Comparison of ENCODE assay signal across 1 cellular context in genomic region chr6:93751969-93752368, GRCh38.
TF ChIP-seq lines count a peak whose summit lies in the region.

No MANE protein-coding gene starts in this region.

TF ChIP-seq in GM23338, 12 proteins besides CTCF, POLR2A, EP300 and RAD21:
- TF ChIP-seq, protein P1, sequence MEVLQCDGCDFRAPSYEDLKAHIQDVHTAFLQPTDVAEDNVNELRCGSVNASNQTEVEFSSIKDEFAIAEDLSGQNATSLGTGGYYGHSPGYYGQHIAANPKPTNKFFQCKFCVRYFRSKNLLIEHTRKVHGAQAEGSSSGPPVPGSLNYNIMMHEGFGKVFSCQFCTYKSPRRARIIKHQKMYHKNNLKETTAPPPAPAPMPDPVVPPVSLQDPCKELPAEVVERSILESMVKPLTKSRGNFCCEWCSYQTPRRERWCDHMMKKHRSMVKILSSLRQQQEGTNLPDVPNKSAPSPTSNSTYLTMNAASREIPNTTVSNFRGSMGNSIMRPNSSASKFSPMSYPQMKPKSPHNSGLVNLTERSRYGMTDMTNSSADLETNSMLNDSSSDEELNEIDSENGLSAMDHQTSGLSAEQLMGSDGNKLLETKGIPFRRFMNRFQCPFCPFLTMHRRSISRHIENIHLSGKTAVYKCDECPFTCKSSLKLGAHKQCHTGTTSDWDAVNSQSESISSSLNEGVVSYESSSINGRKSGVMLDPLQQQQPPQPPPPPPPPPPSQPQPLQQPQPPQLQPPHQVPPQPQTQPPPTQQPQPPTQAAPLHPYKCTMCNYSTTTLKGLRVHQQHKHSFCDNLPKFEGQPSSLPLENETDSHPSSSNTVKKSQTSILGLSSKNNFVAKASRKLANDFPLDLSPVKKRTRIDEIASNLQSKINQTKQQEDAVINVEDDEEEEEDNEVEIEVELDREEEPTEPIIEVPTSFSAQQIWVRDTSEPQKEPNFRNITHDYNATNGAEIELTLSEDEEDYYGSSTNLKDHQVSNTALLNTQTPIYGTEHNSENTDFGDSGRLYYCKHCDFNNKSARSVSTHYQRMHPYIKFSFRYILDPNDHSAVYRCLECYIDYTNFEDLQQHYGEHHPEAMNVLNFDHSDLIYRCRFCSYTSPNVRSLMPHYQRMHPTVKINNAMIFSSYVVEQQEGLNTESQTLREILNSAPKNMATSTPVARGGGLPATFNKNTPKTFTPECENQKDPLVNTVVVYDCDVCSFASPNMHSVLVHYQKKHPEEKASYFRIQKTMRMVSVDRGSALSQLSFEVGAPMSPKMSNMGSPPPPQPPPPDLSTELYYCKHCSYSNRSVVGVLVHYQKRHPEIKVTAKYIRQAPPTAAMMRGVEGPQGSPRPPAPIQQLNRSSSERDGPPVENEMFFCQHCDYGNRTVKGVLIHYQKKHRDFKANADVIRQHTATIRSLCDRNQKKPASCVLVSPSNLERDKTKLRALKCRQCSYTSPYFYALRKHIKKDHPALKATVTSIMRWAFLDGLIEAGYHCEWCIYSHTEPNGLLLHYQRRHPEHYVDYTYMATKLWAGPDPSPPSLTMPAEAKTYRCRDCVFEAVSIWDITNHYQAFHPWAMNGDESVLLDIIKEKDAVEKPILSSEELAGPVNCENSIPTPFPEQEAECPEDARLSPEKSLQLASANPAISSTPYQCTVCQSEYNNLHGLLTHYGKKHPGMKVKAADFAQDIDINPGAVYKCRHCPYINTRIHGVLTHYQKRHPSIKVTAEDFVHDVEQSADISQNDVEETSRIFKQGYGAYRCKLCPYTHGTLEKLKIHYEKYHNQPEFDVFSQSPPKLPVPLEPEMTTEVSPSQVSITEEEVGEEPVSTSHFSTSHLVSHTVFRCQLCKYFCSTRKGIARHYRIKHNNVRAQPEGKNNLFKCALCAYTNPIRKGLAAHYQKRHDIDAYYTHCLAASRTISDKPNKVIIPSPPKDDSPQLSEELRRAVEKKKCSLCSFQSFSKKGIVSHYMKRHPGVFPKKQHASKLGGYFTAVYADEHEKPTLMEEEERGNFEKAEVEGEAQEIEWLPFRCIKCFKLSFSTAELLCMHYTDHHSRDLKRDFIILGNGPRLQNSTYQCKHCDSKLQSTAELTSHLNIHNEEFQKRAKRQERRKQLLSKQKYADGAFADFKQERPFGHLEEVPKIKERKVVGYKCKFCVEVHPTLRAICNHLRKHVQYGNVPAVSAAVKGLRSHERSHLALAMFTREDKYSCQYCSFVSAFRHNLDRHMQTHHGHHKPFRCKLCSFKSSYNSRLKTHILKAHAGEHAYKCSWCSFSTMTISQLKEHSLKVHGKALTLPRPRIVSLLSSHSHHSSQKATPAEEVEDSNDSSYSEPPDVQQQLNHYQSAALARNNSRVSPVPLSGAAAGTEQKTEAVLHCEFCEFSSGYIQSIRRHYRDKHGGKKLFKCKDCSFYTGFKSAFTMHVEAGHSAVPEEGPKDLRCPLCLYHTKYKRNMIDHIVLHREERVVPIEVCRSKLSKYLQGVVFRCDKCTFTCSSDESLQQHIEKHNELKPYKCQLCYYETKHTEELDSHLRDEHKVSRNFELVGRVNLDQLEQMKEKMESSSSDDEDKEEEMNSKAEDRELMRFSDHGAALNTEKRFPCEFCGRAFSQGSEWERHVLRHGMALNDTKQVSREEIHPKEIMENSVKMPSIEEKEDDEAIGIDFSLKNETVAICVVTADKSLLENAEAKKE (CRISPR knock-in tag; IDR thresholded peaks at IDR 0.05) = no peak
- TF ChIP-seq CREB1 (CRISPR knock-in tag; IDR thresholded peaks at IDR 0.05; ENCODE audit: low read depth) (no peak), NANOG (IDR thresholded peaks at IDR 0.05; ENCODE audit: borderline replicate concordance) (no peak), ZNF114 (CRISPR knock-in tag; IDR thresholded peaks at IDR 0.05) (no peak), EZH2 (IDR thresholded peaks at IDR 0.05; ENCODE audit: low read depth, unreplicated experiment) (no peak), REST (IDR thresholded peaks at IDR 0.05; ENCODE audit: unreplicated experiment) (no peak), JUNB (IDR thresholded peaks at IDR 0.05; ENCODE audit: unreplicated experiment) (no peak), EZH2phosphoT487 (IDR thresholded peaks at IDR 0.05; ENCODE audit: unreplicated experiment) (no peak), STAT1 (IDR thresholded peaks at IDR 0.05; ENCODE audit: unreplicated experiment) (no peak), ZNF331 (CRISPR knock-in tag; IDR thresholded peaks at IDR 0.05; ENCODE audit: low read depth) (no peak), POLR2AphosphoS5 (IDR thresholded peaks at IDR 0.05; ENCODE audit: low read depth) (no peak)
- TF ChIP-seq, protein P2, sequence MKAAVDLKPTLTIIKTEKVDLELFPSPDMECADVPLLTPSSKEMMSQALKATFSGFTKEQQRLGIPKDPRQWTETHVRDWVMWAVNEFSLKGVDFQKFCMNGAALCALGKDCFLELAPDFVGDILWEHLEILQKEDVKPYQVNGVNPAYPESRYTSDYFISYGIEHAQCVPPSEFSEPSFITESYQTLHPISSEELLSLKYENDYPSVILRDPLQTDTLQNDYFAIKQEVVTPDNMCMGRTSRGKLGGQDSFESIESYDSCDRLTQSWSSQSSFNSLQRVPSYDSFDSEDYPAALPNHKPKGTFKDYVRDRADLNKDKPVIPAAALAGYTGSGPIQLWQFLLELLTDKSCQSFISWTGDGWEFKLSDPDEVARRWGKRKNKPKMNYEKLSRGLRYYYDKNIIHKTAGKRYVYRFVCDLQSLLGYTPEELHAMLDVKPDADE (IDR thresholded peaks at IDR 0.05) = no peak
